In the genomic region with DNA sequence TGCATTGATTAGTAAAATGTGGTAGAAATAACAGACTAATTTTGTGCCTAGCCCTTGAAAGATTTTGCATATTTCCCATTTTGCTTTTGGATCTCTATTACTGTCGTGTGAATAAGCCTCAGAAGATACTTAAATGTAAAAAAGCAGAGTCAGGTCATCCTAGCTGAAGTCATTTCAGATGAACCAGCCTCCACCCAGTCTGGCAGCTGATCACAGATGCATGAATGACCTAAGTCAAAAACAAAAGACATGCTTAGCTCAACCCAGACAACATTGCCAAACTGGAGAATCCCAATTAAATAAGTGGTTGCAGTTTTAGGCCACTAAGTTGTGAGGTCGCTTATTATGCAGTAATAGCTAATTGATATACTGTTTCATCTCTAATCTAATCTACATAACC, we compare ENCODE assay signal across 19 cellular contexts.
"Had no signal": no experiment of that assay in that cellular context is flagged by ENCODE, and none has a peak within 500 bp of the region (broad histone marks: within the 10 kb centered on the region; RNA-seq: fewer than 3 reads in every experiment).

No MANE protein-coding gene starts in this region.

- DNase-seq: activated CD4-positive, alpha-beta T cell treated with anti-CD3 and anti-CD28 coated beads, Interleukin-2, amount 10 ng/mL, durations not matched to agents 7 days and 5 days; activated CD4-positive, CD25-positive, alpha-beta regulatory T cell; activated effector memory CD4-positive, alpha-beta T cell treated with anti-CD3 and anti-CD28 coated beads, Interleukin-2, amount 50 U/mL, for 16 hours; activated T-cell treated with anti-CD3 and anti-CD28 coated beads, Interleukin-2, amount 50 U/mL, for 72 hours; cortex of kidney; effector CD4-positive, alpha-beta T cell; esophagus squamous epithelium; foreskin melanocyte; head of caudate nucleus; kidney glomerular epithelial cell; left ventricle myocardium superior; mucosa of descending colon; naive thymus-derived CD4-positive, alpha-beta T cell; ovary; sigmoid colon; stimulated activated naive B cell treated with anti-CD40 and anti-IgM and Interleukin-4, amounts not matched to agents 10 μg/mL and 1 μg/mL and 100 μg/mL, for 72 hours; T1000; upper lobe of right lung had no signal

- ATAC-seq: activated T-cell treated with anti-CD3 and anti-CD28 coated beads, Interleukin-2, amount 50 U/mL, for 72 hours; left ventricle myocardium superior; mucosa of descending colon; naive thymus-derived CD4-positive, alpha-beta T cell; stimulated activated naive B cell treated with anti-CD40 and anti-IgM and Interleukin-4, amounts not matched to agents 10 μg/mL and 1 μg/mL and 100 μg/mL, for 72 hours; upper lobe of right lung had no signal

- H3K27ac ChIP-seq: breast epithelium, esophagus squamous epithelium, ovary, sigmoid colon, upper lobe of right lung had no signal

- H3K4me3 ChIP-seq: breast epithelium, esophagus squamous epithelium, mucosa of descending colon, ovary, sigmoid colon, upper lobe of right lung had no signal

- H3K4me1 ChIP-seq: breast epithelium, esophagus squamous epithelium, sigmoid colon, upper lobe of right lung had no signal

- H3K36me3 ChIP-seq: breast epithelium, esophagus squamous epithelium, ovary, sigmoid colon, upper lobe of right lung had no signal

- H3K27me3 ChIP-seq: breast epithelium, esophagus squamous epithelium, ovary, sigmoid colon, upper lobe of right lung had no signal

- H3K9me3 ChIP-seq: breast epithelium, esophagus squamous epithelium, mucosa of descending colon, ovary, sigmoid colon, upper lobe of right lung had no signal
